Comparison of ENCODE assay signal across 11 cellular contexts in genomic region chr13:29702912-29703351, GRCh38.
A peak's percentile ranks its signal among the peaks of the same experiment; 100 is the strongest.
DNase-seq lines count a peak whose midpoint lies in the region; ATAC-seq and TF ChIP-seq lines count a peak whose summit lies in the region.
"Had no signal": no experiment of that assay in that cellular context is flagged by ENCODE, and none has a peak within 500 bp of the region (broad histone marks: within the 10 kb centered on the region; RNA-seq: fewer than 3 reads in every experiment).

No MANE protein-coding gene starts in this region.

- ATAC-seq in right lobe of liver (peak; percentile 56 to 87 (median 70)), HG03045 (IDR thresholded peaks at IDR 0.05; ENCODE audit: unreplicated experiment) (no peak), left colon (no peak)
- ATAC-seq in activated T-helper 17 cell treated with anti-CD3 and anti-CD28 coated beads, Interleukin-2, amount 50 U/mL, for 72 hours (replicated peaks), result no peak
- ATAC-seq: activated CD4-positive, CD25-positive, alpha-beta regulatory T cell treated with anti-CD3 and anti-CD28 coated beads, Interleukin-2, amount 50 U/mL, for 24 hours had no signal

- H3K4me3 Mint-ChIP-seq in activated T-helper 17 cell treated with anti-CD3 and anti-CD28 coated beads, Interleukin-2, amount 50 U/mL, for 72 hours, result no peak overlapping the region

- no peak overlapping the region for H3K27ac ChIP-seq in coronary artery
- no peak overlapping the region for H3K27ac ChIP-seq in right lobe of liver
- H3K27ac ChIP-seq: C4-2B had no signal

- H3K9me3 ChIP-seq in right lobe of liver, result no peaks in the 10 kb centered on the region

- intact Hi-C loops in right lobe of liver (cut with DNase I) (no loop called here), left colon (cut with DNase I, micrococcal nuclease) (loop anchor here in 1 of 2 donors (10.0 kb wide), 1 partner anchor 198 kb away; no protein-coding TSS in a partner anchor)

- DNase-seq in AG04449 (ENCODE audit: low read depth, low spot score) (peak; percentile 72), M059J (ENCODE audit: low read depth) (peak; percentile 85), coronary artery (ENCODE audit: low spot score) (peak; percentile 63), right lobe of liver (peak in 1 of 3 donors; percentile 44), GM10266 (ENCODE audit: extremely low spot score) (no peak), left colon (no peak)
- DNase-seq: cerebellar nuclear complex had no signal

- H3K27me3 ChIP-seq in right lobe of liver, result no peaks in the 10 kb centered on the region

- H3K36me3 Mint-ChIP-seq in activated T-helper 17 cell treated with anti-CD3 and anti-CD28 coated beads, Interleukin-2, amount 50 U/mL, for 72 hours (ENCODE audit: low read depth), result no peaks in the 10 kb centered on the region

- H3K36me3 ChIP-seq in right lobe of liver, result no peaks in the 10 kb centered on the region

- TF ChIP-seq CTCF in AG04449 (IDR thresholded peaks at IDR 0.05; ENCODE audit: insufficient read depth, low read length, missing control alignments) (no peak), coronary artery (IDR thresholded peaks at IDR 0.05) (no peak), right lobe of liver (IDR thresholded peaks at IDR 0.05) (no peak), GM10266 (IDR thresholded peaks at IDR 0.05; ENCODE audit: control insufficient read depth, insufficient read depth, low read depth, missing control alignments) (no peak)

- no peaks in the 10 kb centered on the region for H3K9me3 Mint-ChIP-seq in activated T-helper 17 cell treated with anti-CD3 and anti-CD28 coated beads, Interleukin-2, amount 50 U/mL, for 72 hours

- WGBS in right lobe of liver (ENCODE audit: insufficient coverage, low coverage, low lambda C conversion rate, missing lambda C conversion rate), result 58% methylated on average over 12 of the region's 13 CpGs

- no peaks in the 10 kb centered on the region for H3K4me1 ChIP-seq in right lobe of liver

- H3K27me3 Mint-ChIP-seq in activated T-helper 17 cell treated with anti-CD3 and anti-CD28 coated beads, Interleukin-2, amount 50 U/mL, for 72 hours, result peaks cover 12% of the 10 kb centered on the region

- no peak for TF ChIP-seq POLR2A in right lobe of liver (IDR thresholded peaks at IDR 0.05)

- H3K4me1 Mint-ChIP-seq in activated T-helper 17 cell treated with anti-CD3 and anti-CD28 coated beads, Interleukin-2, amount 50 U/mL, for 72 hours, result no peaks in the 10 kb centered on the region

- POLR2A ChIA-PET in AG04449 (lab: Yijun Ruan, JAX), result interaction anchor here (0.7 to 0.8 kb wide), 3 partner anchors 107 to 205 kb away, joined by 3 to 4 read pairs (median 3); no protein-coding TSS in a partner anchor

- CTCF ChIA-PET in AG04449 (lab: Yijun Ruan, JAX), result interaction anchor here (0.9 to 12.2 kb wide), 5 partner anchors 11 to 230 kb away, joined by 3 to 278 read pairs (median 5); no protein-coding TSS in a partner anchor

- H3K4me3 ChIP-seq in AG04449 (ENCODE audit: low read depth, low read length) (peak overlapping the region; percentile 4), coronary artery (peak overlapping the region; percentile 38), right lobe of liver (no peak overlapping the region)

- no peak overlapping the region for H3K27ac Mint-ChIP-seq in activated T-helper 17 cell treated with anti-CD3 and anti-CD28 coated beads, Interleukin-2, amount 50 U/mL, for 72 hours

Comparison
In these comparisons a context has a peak if more than half of its experiments do, and no peak if none do; other contexts are left out.
1. DNase-seq: peak in AG04449 (single experiment), M059J (single experiment) and coronary artery (single experiment); none in GM10266 (single experiment) and left colon (0 of 2).
2. H3K4me3 ChIP-seq: peak in AG04449 (single experiment) and coronary artery (single experiment); none in right lobe of liver (0 of 3).
3. ATAC-seq: peak in right lobe of liver (4 of 4); none in activated T-helper 17 cell treated with anti-CD3 and anti-CD28 coated beads, Interleukin-2, amount 50 U/mL, for 72 hours (single experiment), HG03045 (single experiment) and left colon (single experiment).